16 cellular contexts compared by ENCODE assay signal in the genomic region with DNA sequence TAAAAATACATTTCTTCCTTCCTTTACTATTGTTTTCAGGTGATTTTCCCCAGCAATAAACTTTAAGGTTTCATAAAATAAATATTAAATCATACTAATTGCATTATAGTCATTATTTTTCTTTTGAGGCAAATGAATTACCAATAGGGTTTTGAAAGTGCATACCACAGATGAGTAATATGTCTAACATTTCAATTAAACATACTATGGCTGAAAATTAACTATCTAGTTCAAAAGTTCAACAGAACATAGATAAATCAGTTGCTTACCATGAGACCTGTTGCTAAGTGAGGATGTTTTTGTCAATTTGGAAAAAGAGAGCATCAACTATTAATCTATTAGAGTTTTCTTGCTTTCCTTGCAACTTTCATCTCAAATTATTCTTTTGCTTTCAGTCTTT. TPM values are rescaled to one million over a fixed set of nuclear protein-coding genes. Genes with fewer than 3 reads are reported as not detected.
A peak's percentile ranks its signal among the peaks of the same experiment; 100 is the strongest.
DNase-seq lines count a peak whose midpoint lies in the region; ATAC-seq and TF ChIP-seq lines count a peak whose summit lies in the region.
"Had no signal": no experiment of that assay in that cellular context is flagged by ENCODE, and none has a peak within 500 bp of the region (broad histone marks: within the 10 kb centered on the region; RNA-seq: fewer than 3 reads in every experiment).

No MANE protein-coding gene starts in this region.

- H3K36me3 ChIP-seq in SK-N-SH (replicated peaks in 1 of 2; ENCODE audit: control insufficient read depth in 1 of 2, insufficient read depth in 2 of 2, low read length in 1 of 2) (no peaks in the 10 kb centered on the region), mesenchymal stem cell (ENCODE audit: control insufficient read depth in 1 of 2, insufficient read depth in 2 of 2, low read depth in 1 of 2, low read length in 2 of 2) (no peaks in the 10 kb centered on the region)
- no peaks in the 10 kb centered on the region for H3K36me3 ChIP-seq in CD8-positive, alpha-beta T cell (ENCODE audit: insufficient read depth, low read length)
- H3K36me3 ChIP-seq: BLaER1 treated with 17β-estradiol and CSF1 and Interleukin-3, amounts not matched to agents 10 nM and 100 nM had no signal

- CTCF ChIA-PET in SK-N-SH (lab: Yijun Ruan, JAX) = no interaction called here
- CTCF ChIA-PET in CD8-positive, alpha-beta T cell (lab: Charles Lee) = no interaction called here

- H2BK12ac ChIP-seq in mesenchymal stem cell (ENCODE audit: low read length in 2 of 2) = no peak overlapping the region

- H3K4me3 Mint-ChIP-seq in CD8-positive, alpha-beta T cell = no peak overlapping the region
- H3K4me3 Mint-ChIP-seq: CD4-positive, CD25-positive, alpha-beta regulatory T cell had no signal

- no peaks in the 10 kb centered on the region for H3K4me1 Mint-ChIP-seq in CD8-positive, alpha-beta T cell (ENCODE audit: low read depth)

- H3K4me1 ChIP-seq in SK-N-SH (ENCODE audit: control insufficient read depth in 1 of 2, insufficient read depth in 2 of 2, low read depth in 1 of 2, low read length in 1 of 2) (no peaks in the 10 kb centered on the region), mesenchymal stem cell (ENCODE audit: control insufficient read depth, insufficient read depth, low read depth, low read length) (peaks cover 7% of the 10 kb centered on the region)
- no peaks in the 10 kb centered on the region for H3K4me1 ChIP-seq in CD8-positive, alpha-beta T cell (ENCODE audit: insufficient read depth, low read length)
- H3K4me1 ChIP-seq: BLaER1 treated with 17β-estradiol and CSF1 and Interleukin-3, amounts not matched to agents 10 nM and 100 nM had no signal

- no peak overlapping the region for H3K4me3 ChIP-seq in SK-N-SH (ENCODE audit: low read depth in 2 of 2, low read length in 1 of 2)
- no peak overlapping the region for H3K4me3 ChIP-seq in mesenchymal stem cell (ENCODE audit: insufficient read depth in 1 of 2, low read depth in 1 of 2, low read length in 2 of 2)
- no peak overlapping the region for H3K4me3 ChIP-seq in CD8-positive, alpha-beta T cell (ENCODE audit: low read depth, low read length)
- no peak overlapping the region for H3K4me3 ChIP-seq in foreskin fibroblast (ENCODE audit: low read depth in 1 of 2, low read length in 2 of 2)
- H3K4me3 ChIP-seq: BLaER1 treated with 17β-estradiol and CSF1 and Interleukin-3, amounts not matched to agents 10 nM and 100 nM; GM23248 had no signal

- H4K20me1 ChIP-seq in SK-N-SH (ENCODE audit: insufficient read depth) = no peaks in the 10 kb centered on the region
- H4K20me1 ChIP-seq: BLaER1 treated with 17β-estradiol and CSF1 and Interleukin-3, amounts not matched to agents 10 nM and 100 nM had no signal

- H3K14ac ChIP-seq in mesenchymal stem cell (ENCODE audit: low read length in 2 of 2) = no peak overlapping the region

- H3K27me3 ChIP-seq in SK-N-SH (ENCODE audit: insufficient read depth) (0 out of 2 replicates have a peak, but pooled peaks cover 4% of the 10 kb centered on the region), mesenchymal stem cell (ENCODE audit: control insufficient read depth in 1 of 2, insufficient read depth in 1 of 2, low read length in 2 of 2) (no peaks in the 10 kb centered on the region)
- no peaks in the 10 kb centered on the region for H3K27me3 ChIP-seq in CD8-positive, alpha-beta T cell (ENCODE audit: insufficient read depth, low read length)
- H3K27me3 ChIP-seq: BLaER1 treated with 17β-estradiol and CSF1 and Interleukin-3, amounts not matched to agents 10 nM and 100 nM had no signal

- no peak for TF ChIP-seq EP300 in SK-N-SH (IDR thresholded peaks at IDR 0.05; ENCODE audit: borderline replicate concordance in 1 of 2, low read depth in 1 of 2, low read length in 1 of 2)

- intact Hi-C loops in CD8-positive, alpha-beta T cell (cut with DNase I, micrococcal nuclease) = no loop called here
- intact Hi-C loops in Right ventricle myocardium superior (cut with DNase I) = no loop called here

- no peaks in the 10 kb centered on the region for H3K36me3 Mint-ChIP-seq in CD8-positive, alpha-beta T cell
- H3K36me3 Mint-ChIP-seq: CD4-positive, CD25-positive, alpha-beta regulatory T cell had no signal

- TF ChIP-seq CTCF in SK-N-SH (IDR thresholded peaks at IDR 0.05) (no peak), foreskin fibroblast (IDR thresholded peaks at IDR 0.05; ENCODE audit: low read depth, low read length) (no peak)
- no peak for TF ChIP-seq CTCF in CD8-positive, alpha-beta T cell (IDR thresholded peaks at IDR 0.05)

- H3F3A ChIP-seq in SK-N-SH (replicated peaks; ENCODE audit: insufficient read depth) = no peaks in the 10 kb centered on the region

- no peak overlapping the region for H3K4ac ChIP-seq in mesenchymal stem cell (ENCODE audit: low read depth in 1 of 2, low read length in 2 of 2)

- H3K27ac Mint-ChIP-seq in CD8-positive, alpha-beta T cell = no peak overlapping the region
- H3K27ac Mint-ChIP-seq: CD4-positive, CD25-positive, alpha-beta regulatory T cell had no signal

- no peak for TF ChIP-seq RAD21 in SK-N-SH (IDR thresholded peaks at IDR 0.05; ENCODE audit: low read length)

- no peaks in the 10 kb centered on the region for H3K79me2 ChIP-seq in SK-N-SH (ENCODE audit: insufficient read depth)

- H3K27ac ChIP-seq in SK-N-SH (ENCODE audit: low read depth in 2 of 2, low read length in 1 of 2) (no peak overlapping the region), mesenchymal stem cell (ENCODE audit: low read length, poor library complexity, severe bottlenecking) (peak overlapping the region; percentile 80)
- H3K27ac ChIP-seq in CD8-positive, alpha-beta T cell (ENCODE audit: low read depth, low read length) = no peak overlapping the region
- H3K27ac ChIP-seq: 22Rv1; BLaER1 treated with 17β-estradiol and CSF1 and Interleukin-3, amounts not matched to agents 10 nM and 100 nM; GM23248 had no signal

- POLR2A ChIA-PET in SK-N-SH (lab: Yijun Ruan, JAX) = no interaction called here
- POLR2A ChIA-PET in CD8-positive, alpha-beta T cell (lab: Charles Lee) = no interaction called here

- no peaks in the 10 kb centered on the region for H3K9me3 ChIP-seq in SK-N-SH
- H3K9me3 ChIP-seq in mesenchymal stem cell (ENCODE audit: control insufficient read depth, low read length) = no peaks in the 10 kb centered on the region
- H3K9me3 ChIP-seq in CD8-positive, alpha-beta T cell (ENCODE audit: low read length) = no peaks in the 10 kb centered on the region
- H3K9me3 ChIP-seq: BLaER1 treated with 17β-estradiol and CSF1 and Interleukin-3, amounts not matched to agents 10 nM and 100 nM had no signal

- no peak for ATAC-seq in SK-N-SH treated with all-trans-retinoic acid at 6 μM for 48 hours
- no peak for ATAC-seq in CD8-positive, alpha-beta T cell
- no peak for ATAC-seq in Right ventricle myocardium superior (ENCODE audit: poor library complexity)
- ATAC-seq: HCT116, HepG2 had no signal

- H3K27me3 Mint-ChIP-seq in CD8-positive, alpha-beta T cell (ENCODE audit: low read depth) = no peaks in the 10 kb centered on the region

- no peaks in the 10 kb centered on the region for H3K9me3 Mint-ChIP-seq in CD8-positive, alpha-beta T cell
- H3K9me3 Mint-ChIP-seq: CD4-positive, CD25-positive, alpha-beta regulatory T cell had no signal

- no peak overlapping the region for H2AK5ac ChIP-seq in mesenchymal stem cell (ENCODE audit: low read length, severe bottlenecking)

- H2BK5ac ChIP-seq in mesenchymal stem cell (ENCODE audit: low read depth, low read length, poor library complexity, severe bottlenecking) = no peak overlapping the region

- H3K18ac ChIP-seq in mesenchymal stem cell (ENCODE audit: low read depth in 1 of 2, low read length in 2 of 2) = no peak overlapping the region

- no peak overlapping the region for H2AFZ ChIP-seq in SK-N-SH (ENCODE audit: low read depth)
- no peak overlapping the region for H2AFZ ChIP-seq in mesenchymal stem cell (ENCODE audit: low read depth, low read length)
- H2AFZ ChIP-seq: GM23248 had no signal

- H3K9ac ChIP-seq in SK-N-SH (no peak overlapping the region), mesenchymal stem cell (ENCODE audit: low read length) (no peak overlapping the region)
- H3K9ac ChIP-seq: BLaER1 treated with 17β-estradiol and CSF1 and Interleukin-3, amounts not matched to agents 10 nM and 100 nM; GM23248 had no signal

- no peak overlapping the region for H2BK120ac ChIP-seq in mesenchymal stem cell (ENCODE audit: low read depth, low read length)

- no peak overlapping the region for H2BK15ac ChIP-seq in mesenchymal stem cell (ENCODE audit: low read depth, poor library complexity, severe bottlenecking)

- no peak overlapping the region for H3K4me2 ChIP-seq in SK-N-SH
- no peak overlapping the region for H3K4me2 ChIP-seq in mesenchymal stem cell (ENCODE audit: low read length, poor library complexity, severe bottlenecking)
- H3K4me2 ChIP-seq: BLaER1 treated with 17β-estradiol and CSF1 and Interleukin-3, amounts not matched to agents 10 nM and 100 nM had no signal

- no peaks in the 10 kb centered on the region for H3K9me2 ChIP-seq in SK-N-SH

- no peak for DNase-seq in SK-N-SH
- peak; percentile 23 for DNase-seq in glomerular visceral epithelial cell (ENCODE audit: extremely low spot score)
- peak; percentile 16 for DNase-seq in mesenchymal stem cell
- DNase-seq in CD8-positive, alpha-beta T cell = no peak
- no peak for DNase-seq in Right ventricle myocardium superior
- DNase-seq in foreskin fibroblast = no peak
- DNase-seq: CD4-positive, CD25-positive, alpha-beta regulatory T cell; DMS153; DMS79 treated with DMSO at 0.1 percent for 48 hours; EL; GM23248 had no signal

- H3K23ac ChIP-seq in mesenchymal stem cell (ENCODE audit: low read length in 2 of 2) = no peak overlapping the region

- H4K91ac ChIP-seq in mesenchymal stem cell (ENCODE audit: low read length) = no peak overlapping the region

- H4K8ac ChIP-seq in mesenchymal stem cell (ENCODE audit: low read length) = no peak overlapping the region

- no peaks in the 10 kb centered on the region for H3K79me1 ChIP-seq in mesenchymal stem cell (replicated peaks; ENCODE audit: low read length, poor library complexity, severe bottlenecking)

TF ChIP-seq in SK-N-SH treated with all-trans-retinoic acid at 6 μM for 48 hours, 23 proteins besides CTCF, POLR2A, EP300 and RAD21 (continues in another document):
- TF ChIP-seq ISL1 (CRISPR knock-in tag; IDR thresholded peaks at IDR 0.05) (peak; percentile 84), SNAI2 (CRISPR knock-in tag; IDR thresholded peaks at IDR 0.05) (no peak)

RNA-seq across cellular contexts. Expression of gene NPY5R, which starts 35.0 kb away (rescaled TPM):
- polyA plus RNA-seq in SK-N-SH (2012; rRNA removed) = not detected in 2 replicates
- not detected in 2 replicates for polyA plus RNA-seq in SK-N-SH (2012; cell fraction: cytosol; rRNA removed)
- polyA plus RNA-seq in SK-N-SH (2012; cell fraction: nucleus; rRNA removed) = not detected in 2 replicates
- 1.4 TPM for polyA plus RNA-seq in mesenchymal stem cell (2013, experiment 1 of 2)
- 1.4 TPM for polyA plus RNA-seq in mesenchymal stem cell (2013, experiment 2 of 2)
- not detected for total RNA-seq in CD8-positive, alpha-beta T cell
- not detected for total RNA-seq in Right ventricle myocardium superior
- total RNA-seq: CD4-positive, CD25-positive, alpha-beta regulatory T cell; GM23248; HepG2 had no signal
- polyA plus RNA-seq: CD4-positive, CD25-positive, alpha-beta regulatory T cell; GM23248; HepG2 had no signal

RNA-seq across cellular contexts. Expression of gene NPY1R, which starts 46.3 kb away (rescaled TPM):
- polyA plus RNA-seq in SK-N-SH (2012; rRNA removed) = not detected in 2 replicates
- not detected in 2 replicates for polyA plus RNA-seq in SK-N-SH (2012; cell fraction: cytosol; rRNA removed)
- polyA plus RNA-seq in SK-N-SH (2012; cell fraction: nucleus; rRNA removed) = 0.01 TPM in 1 of 2 replicates, not detected in the other
- polyA plus RNA-seq in mesenchymal stem cell (2013, experiment 1 of 2) = 16.2 TPM
- 16.8 TPM for polyA plus RNA-seq in mesenchymal stem cell (2013, experiment 2 of 2)
- total RNA-seq in CD8-positive, alpha-beta T cell = not detected
- 0.62 TPM for total RNA-seq in Right ventricle myocardium superior
- total RNA-seq: CD4-positive, CD25-positive, alpha-beta regulatory T cell; GM23248; HepG2 had no signal
- polyA plus RNA-seq: CD4-positive, CD25-positive, alpha-beta regulatory T cell; GM23248; HepG2 had no signal

Comparison
In these comparisons a context has a peak if more than half of its experiments do, and no peak if none do; other contexts are left out.
1. DNase-seq: peak in glomerular visceral epithelial cell (single experiment) and mesenchymal stem cell (single experiment); none in SK-N-SH (single experiment), CD8-positive, alpha-beta T cell (0 of 7), Right ventricle myocardium superior (single experiment) and foreskin fibroblast (0 of 2).